ENCODE assay signal across 8 cellular contexts in the genomic region with DNA sequence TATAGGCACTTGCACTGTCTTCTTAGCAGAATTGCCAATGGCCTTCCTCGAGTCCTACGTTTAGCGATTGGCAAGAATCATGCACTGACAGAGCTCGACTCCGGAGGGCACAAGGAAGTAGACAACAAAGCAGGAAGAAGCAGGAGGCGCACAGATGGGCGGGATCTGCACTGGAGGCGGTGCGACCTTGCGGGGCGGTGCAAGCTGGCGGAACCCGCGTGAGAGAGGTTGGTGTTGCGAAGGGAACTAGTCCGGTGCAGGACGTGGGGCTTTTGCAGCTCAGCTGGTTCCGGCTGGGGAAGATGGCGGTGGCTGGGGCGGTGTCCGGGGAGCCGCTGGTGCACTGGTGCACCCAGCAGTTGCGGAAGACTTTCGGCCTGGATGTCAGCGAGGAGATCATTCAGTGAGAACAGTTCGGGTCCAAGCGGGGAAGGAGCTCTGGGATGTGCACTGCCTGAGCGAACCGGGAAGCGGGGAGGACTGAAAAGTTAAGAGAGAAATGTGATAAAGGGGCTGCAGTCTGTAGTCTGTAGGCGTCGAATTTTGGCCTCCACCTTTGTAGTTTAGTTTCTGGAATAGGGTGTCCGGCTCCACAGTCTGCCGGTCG. TPM values are rescaled to one million over a fixed set of nuclear protein-coding genes. Genes with fewer than 3 reads are reported as not detected.
A peak's percentile ranks its signal among the peaks of the same experiment; 100 is the strongest.
DNase-seq lines count a peak whose midpoint lies in the region; TF ChIP-seq lines count a peak whose summit lies in the region.

A gene (plus strand): TSS at position 275 of the 607 bp plus-strand sequence. CDS start 28 bp downstream, at position 303.

- peak within 1 kb of the TSS; percentile 87 for H3K27ac ChIP-seq in thymus (ENCODE audit: low read depth)

- H3K27me3 ChIP-seq in thymus (ENCODE audit: control insufficient read depth, insufficient read depth) = no peaks in the 10 kb centered on the region

- H3K4me1 Mint-ChIP-seq in HFFc6 (ENCODE audit: low read depth) (peaks cover 18% of the 10 kb centered on the region), osteocyte (ENCODE audit: unreplicated experiment) (peaks cover 17% of the 10 kb centered on the region)
- H3K4me1 Mint-ChIP-seq in activated naive CD8-positive, alpha-beta T cell (ENCODE audit: low read depth) = peaks cover 20% of the 10 kb centered on the region

- peak within 1 kb of the TSS; percentile 93 for H3K27ac Mint-ChIP-seq in HFFc6
- H3K27ac Mint-ChIP-seq in activated naive CD8-positive, alpha-beta T cell = peak within 1 kb of the TSS; percentile 97
- peak within 1 kb of the TSS; percentile 98 for H3K27ac Mint-ChIP-seq in osteocyte (ENCODE audit: unreplicated experiment)

- H3K27me3 Mint-ChIP-seq in HFFc6 (ENCODE audit: insufficient read depth) = peaks cover 2% of the 10 kb centered on the region; the same call in 1 of the 2 replicates
- H3K27me3 Mint-ChIP-seq in activated naive CD8-positive, alpha-beta T cell = no peaks in the 10 kb centered on the region
- no peaks in the 10 kb centered on the region for H3K27me3 Mint-ChIP-seq in osteocyte (ENCODE audit: unreplicated experiment)

- H3K36me3 ChIP-seq in thymus (ENCODE audit: control insufficient read depth, insufficient read depth) = no peaks in the 10 kb centered on the region

- peak; percentile 95 for TF ChIP-seq POLR2A in NB4 (IDR thresholded peaks at IDR 0.05; ENCODE audit: extremely low read depth, insufficient read length)

- WGBS in thymus = 1% methylated on average over 35 of the region's 35 CpGs

- TF ChIP-seq CTCF in HFFc6 (IDR thresholded peaks at IDR 0.05) = no peak
- no peak for TF ChIP-seq CTCF in NB4 (IDR thresholded peaks at IDR 0.05; ENCODE audit: low read depth, low read length)
- TF ChIP-seq CTCF in osteocyte (IDR thresholded peaks at IDR 0.05) = no peak

- H3K4me3 Mint-ChIP-seq in HFFc6 (peak within 1 kb of the TSS; percentile 99), osteocyte (ENCODE audit: unreplicated experiment) (peak within 1 kb of the TSS; percentile 99)
- H3K4me3 Mint-ChIP-seq in activated naive CD8-positive, alpha-beta T cell = peak within 1 kb of the TSS; percentile 100

- H3K36me3 Mint-ChIP-seq in HFFc6 (ENCODE audit: low read depth) (peaks cover 14% of the 10 kb centered on the region), osteocyte (ENCODE audit: unreplicated experiment) (peaks cover 2% of the 10 kb centered on the region)
- H3K36me3 Mint-ChIP-seq in activated naive CD8-positive, alpha-beta T cell = no peaks in the 10 kb centered on the region

- peak within 1 kb of the TSS; percentile 96 for H3K4me3 ChIP-seq in NB4 (ENCODE audit: low read depth, low read length)
- H3K4me3 ChIP-seq in thymus (ENCODE audit: low read length) = peak within 1 kb of the TSS; percentile 73

- peaks cover 8% of the 10 kb centered on the region for H3K4me1 ChIP-seq in thymus (ENCODE audit: control insufficient read depth, insufficient read depth, low read length)

- DNase-seq in GM04504 (ENCODE audit: low read depth) (peak; percentile 92), HFFc6 (peak; percentile 97), NB4 (ENCODE audit: low read depth) (peak; percentile 98), SKM-1 treated with dmso at 0.1 percent for 144 hours (lab: John Stamatoyannopoulos, UW; ENCODE audit: unreplicated experiment) (peak; percentile 98), head of caudate nucleus (peak; percentile 87 to 98 (median 95)), osteocyte (ENCODE audit: extremely low spot score, unreplicated experiment) (peak; percentile 98)

- H3K9me3 Mint-ChIP-seq in HFFc6 = peaks cover 6% of the 10 kb centered on the region
- H3K9me3 Mint-ChIP-seq in activated naive CD8-positive, alpha-beta T cell (ENCODE audit: low read depth) = no peaks in the 10 kb centered on the region
- no peaks in the 10 kb centered on the region for H3K9me3 Mint-ChIP-seq in osteocyte (ENCODE audit: unreplicated experiment)

- H3K9me3 ChIP-seq in thymus (ENCODE audit: control insufficient read depth) = no peaks in the 10 kb centered on the region

- intact Hi-C loops in head of caudate nucleus (cut with DNase I) = loop anchor here (5.0 to 10.0 kb wide), 2 partner anchors 70 to 223 kb away; a partner anchor contains a TSS

RNA-seq across cellular contexts. Expression of the gene that starts here (rescaled TPM):
- total RNA-seq in HFFc6 (2021; fragmentation: NEBNext Ultra II Directional; extraction: Animal tissue kit (Norgen Biotek cat#: 25700)) = 10 to 100 TPM; 20.7 to 31.5 (median 29.3) TPM
- 24.5 and 26.8 TPM in 2 replicates for total RNA-seq in osteocyte
- polyA plus RNA-seq in thymus = 50.6 TPM

Comparison
In these comparisons a context has a peak if more than half of its experiments do, and no peak if none do; other contexts are left out.
1. Peak in every context shown above with its lines: DNase-seq, H3K4me3 ChIP-seq and H3K27ac ChIP-seq.